In genomic region chr11:3888876-3889275, GRCh38 we compare ENCODE assay signal across 16 cellular contexts.
"Had no signal": no experiment of that assay in that cellular context is flagged by ENCODE, and none has a peak within 500 bp of the region (broad histone marks: within the 10 kb centered on the region; RNA-seq: fewer than 3 reads in every experiment).

No MANE protein-coding gene starts in this region.

- H3K36me3 Mint-ChIP-seq: type B pancreatic cell had no signal

- H3K9me3 Mint-ChIP-seq: activated naive CD4-positive, alpha-beta T cell treated with anti-CD3 and anti-CD28 coated beads, Interleukin-2, amount 50 U/mL, for 72 hours; activated T-cell treated with anti-CD3 and anti-CD28 coated beads, Interleukin-2, amount 50 U/mL, for 24 hours; activated T-helper 2 cell treated with anti-CD3 and anti-CD28 coated beads, Interferon-gamma antibody, Interleukin-2, Interleukin-4, amounts not matched to agents 10 μg/mL and 5 μg/mL and 100 μg/mL, durations not matched to agents 14 hours and 24 hours and 36 hours; nephron; type B pancreatic cell had no signal

- DNase-seq: activated CD4-positive, alpha-beta T cell treated with anti-CD3 and anti-CD28 coated beads for 48 hours; activated CD4-positive, CD25-positive, alpha-beta regulatory T cell; activated CD8-positive, alpha-beta T cell treated with anti-CD3 and anti-CD28 coated beads, Interleukin-2, amount 10 ng/mL, durations not matched to agents 7 days and 5 days; activated T-cell treated with anti-CD3 and anti-CD28 coated beads, Interleukin-2, amount 50 U/mL, for 24 hours; amygdala; dermis blood vessel endothelial cell; mesendoderm; occipital lobe; stimulated activated CD4-positive, alpha-beta T cell treated with anti-CD3 and anti-CD28 coated beads, Interleukin-12 subunit alpha, Interleukin-12 subunit beta, amount 100 ng/mL, for 4 hours; stimulated activated CD4-positive, alpha-beta T cell treated with anti-CD3 and anti-CD28 coated beads, Interleukin-2, amount 100 ng/mL, for 24 hours; testis had no signal

- H3K27me3 ChIP-seq: cardiac muscle cell, testis had no signal

- H3K36me3 ChIP-seq: cardiac muscle cell had no signal

- H3K27ac ChIP-seq: cardiac muscle cell, testis had no signal

- H3K27ac Mint-ChIP-seq: activated CD8-positive, alpha-beta T cell treated with anti-CD3 and anti-CD28 coated beads, Interleukin-2, amount 10 ng/mL, durations not matched to agents 7 days and 5 days; activated naive CD4-positive, alpha-beta T cell treated with anti-CD3 and anti-CD28 coated beads, Interleukin-2, amount 50 U/mL, for 72 hours; activated T-helper 2 cell treated with anti-CD3 and anti-CD28 coated beads, Interferon-gamma antibody, Interleukin-2, Interleukin-4, amounts not matched to agents 10 μg/mL and 5 μg/mL and 100 μg/mL, durations not matched to agents 14 hours and 24 hours and 36 hours; nephron; type B pancreatic cell had no signal

- H3K4me1 ChIP-seq: testis had no signal

- H3K9me3 ChIP-seq: testis had no signal

- H3K27me3 Mint-ChIP-seq: activated T-cell treated with anti-CD3 and anti-CD28 coated beads, Interleukin-2, amount 50 U/mL, for 24 hours; type B pancreatic cell had no signal

- H3K4me3 ChIP-seq: cardiac muscle cell, testis had no signal

- ATAC-seq: activated CD8-positive, alpha-beta T cell treated with anti-CD3 and anti-CD28 coated beads, Interleukin-2, amount 10 ng/mL, durations not matched to agents 7 days and 5 days; activated naive CD4-positive, alpha-beta T cell treated with anti-CD3 and anti-CD28 coated beads, Interleukin-2, amount 50 U/mL, for 72 hours had no signal

- H3K4me3 Mint-ChIP-seq: activated CD8-positive, alpha-beta T cell treated with anti-CD3 and anti-CD28 coated beads, Interleukin-2, amount 10 ng/mL, durations not matched to agents 7 days and 5 days; activated T-cell treated with anti-CD3 and anti-CD28 coated beads, Interleukin-2, amount 50 U/mL, for 24 hours; nephron; type B pancreatic cell had no signal
